1 cellular context compared by ENCODE assay signal in genomic region chr3:10115326-10116137, GRCh38.
TF ChIP-seq lines count a peak whose summit lies in the region.

BRK1 (plus strand) TSS chr3:10115675; CDS start chr3:10115702, 27 bp downstream.

TF ChIP-seq in K562, 482 proteins besides CTCF, POLR2A, EP300 and RAD21 (continued from another document and continues in another):
- TF ChIP-seq MXD1 (CRISPR knock-in tag; IDR thresholded peaks at IDR 0.05; ENCODE audit: borderline replicate concordance, poor library complexity, severe bottlenecking) = peak; percentile 62
- TF ChIP-seq MAZ (CRISPR knock-in tag; conservative IDR thresholded peaks at IDR 0.05 in 1 of 2, IDR thresholded peaks at IDR 0.05 in 1 of 2) = peak; percentile 51 to 60
- no peak for TF ChIP-seq TFE3 (CRISPR knock-in tag; IDR thresholded peaks at IDR 0.05)
- TF ChIP-seq CUX1 (CRISPR knock-in tag; IDR thresholded peaks at IDR 0.05) = no peak
- TF ChIP-seq SMARCB1 (IDR thresholded peaks at IDR 0.05; ENCODE audit: insufficient read length, low read depth) = peak; percentile 60
- TF ChIP-seq NR1H2 (CRISPR knock-in tag; IDR thresholded peaks at IDR 0.05) = no peak
- TF ChIP-seq NFYB (IDR thresholded peaks at IDR 0.05; ENCODE audit: extremely low read depth, insufficient read length) = no peak
- TF ChIP-seq E2F6 (IDR thresholded peaks at IDR 0.05; ENCODE audit: borderline replicate concordance in 1 of 2, extremely low read depth in 1 of 2, insufficient read depth in 1 of 2, insufficient read length in 1 of 2, low read depth in 1 of 2, low read length in 1 of 2, poor library complexity in 1 of 2, severe bottlenecking in 1 of 2) = peak; percentile 88 to 93
- peak; percentile 50 for TF ChIP-seq FOS (IDR thresholded peaks at IDR 0.05; ENCODE audit: extremely low read depth, insufficient read length)
- peak; percentile 97 for TF ChIP-seq CREM (IDR thresholded peaks at IDR 0.05; ENCODE audit: low read depth)
- peak; percentile 71; the same call in 1 of the 2 replicates for TF ChIP-seq ZBTB33 (CRISPR knock-in tag; IDR thresholded peaks at IDR 0.05)
- no peak for TF ChIP-seq EHMT2 (IDR thresholded peaks at IDR 0.05)
- TF ChIP-seq PRDM10 (IDR thresholded peaks at IDR 0.05; ENCODE audit: partially characterized antibody) = no peak
- TF ChIP-seq ARNT (IDR thresholded peaks at IDR 0.05) = peak; percentile 9 to 20; a peak in 1 of 4 replicates
- no peak; a peak in 1 of 4 replicates for TF ChIP-seq FOXK2 (conservative IDR thresholded peaks at IDR 0.05 in 1 of 2, IDR thresholded peaks at IDR 0.05 in 1 of 2; ENCODE audit: low read depth in 2 of 2)
- peak; percentile 44; the same call in 1 of the 2 replicates for TF ChIP-seq FOSL1 (tag; conservative IDR thresholded peaks at IDR 0.05)
- peak; percentile 96 for TF ChIP-seq SMAD1 (IDR thresholded peaks at IDR 0.05; ENCODE audit: low read depth, low read length, partially characterized antibody)
- no peak for TF ChIP-seq ZEB2 (IDR thresholded peaks at IDR 0.05)
- TF ChIP-seq CHD1 (IDR thresholded peaks at IDR 0.05; ENCODE audit: low read length) = no peak
- TF ChIP-seq CCNT2 (IDR thresholded peaks at IDR 0.05; ENCODE audit: borderline replicate concordance, extremely low read depth, insufficient read length, low read depth, low read length) = peak; percentile 53
- no peak for TF ChIP-seq SRF (CRISPR knock-in tag; IDR thresholded peaks at IDR 0.05)
- TF ChIP-seq RNF2 (IDR thresholded peaks at IDR 0.05) = peak; percentile 92
- TF ChIP-seq GATAD2B (IDR thresholded peaks at IDR 0.05; ENCODE audit: borderline replicate concordance) = peak; percentile 41; the same call in 1 of the 2 replicates
- TF ChIP-seq PRPF4 (IDR thresholded peaks at IDR 0.05; ENCODE audit: insufficient read depth, low read depth, low read length, poor library complexity, severe bottlenecking) = no peak
- no peak for TF ChIP-seq CEBPB (tag; IDR thresholded peaks at IDR 0.05)
- TF ChIP-seq NCOA6 (IDR thresholded peaks at IDR 0.05) = no peak
- no peak for TF ChIP-seq ZFP36 (IDR thresholded peaks at IDR 0.05; ENCODE audit: low read depth, low read length, partially characterized antibody)
- TF ChIP-seq ZNF24 (IDR thresholded peaks at IDR 0.05) = no peak
- TF ChIP-seq CHCHD3 (CRISPR knock-in tag; IDR thresholded peaks at IDR 0.05) = peak; percentile 78
- TF ChIP-seq NCOR1 (IDR thresholded peaks at IDR 0.05) = no peak; the same call in 1 of the 2 replicates
- TF ChIP-seq HNRNPL (IDR thresholded peaks at IDR 0.05; ENCODE audit: low read depth, low read length) = no peak
- no peak for TF ChIP-seq ATF3 (IDR thresholded peaks at IDR 0.05)
- peak; percentile 83; the same call in 1 of the 2 replicates for TF ChIP-seq ATF3 (CRISPR knock-in tag; conservative IDR thresholded peaks at IDR 0.05)
- TF ChIP-seq ZBTB12 (CRISPR knock-in tag; IDR thresholded peaks at IDR 0.05) = peak; percentile 77
- no peak for TF ChIP-seq HOXB6 (CRISPR knock-in tag; IDR thresholded peaks at IDR 0.05; ENCODE audit: borderline replicate concordance)
- 0 out of 2 replicates have a peak, but pooled peaks have one; percentile 39 for TF ChIP-seq ZBTB9 (CRISPR knock-in tag; IDR thresholded peaks at IDR 0.05)
- no peak for TF ChIP-seq RBM17 (IDR thresholded peaks at IDR 0.05; ENCODE audit: borderline replicate concordance, low read depth, low read length)
- peak; percentile 86 for TF ChIP-seq RBM39 (optimal IDR thresholded peaks at IDR 0.05; ENCODE audit: low read depth, low read length)
- TF ChIP-seq HDAC6 (IDR thresholded peaks at IDR 0.05; ENCODE audit: low read depth, low read length) = no peak
- no peak for TF ChIP-seq FOXK1 (CRISPR knock-in tag; IDR thresholded peaks at IDR 0.05; ENCODE audit: borderline replicate concordance)
- peak; percentile 56; the same call in 1 of the 2 replicates for TF ChIP-seq SIN3B (IDR thresholded peaks at IDR 0.05; ENCODE audit: low read depth)
- peak; percentile 86 for TF ChIP-seq TFAP4 (CRISPR knock-in tag; IDR thresholded peaks at IDR 0.05; ENCODE audit: borderline replicate concordance)
- no peak for TF ChIP-seq ZNF79 (CRISPR knock-in tag; IDR thresholded peaks at IDR 0.05; ENCODE audit: low read depth)
- TF ChIP-seq TAF9B (IDR thresholded peaks at IDR 0.05; ENCODE audit: partially characterized antibody) = peak; percentile 90
- TF ChIP-seq FOXM1 (IDR thresholded peaks at IDR 0.05; ENCODE audit: low read depth) = no peak; the same call in 1 of the 2 replicates
- 0 out of 2 replicates have a peak, but pooled peaks have one; percentile 74 for TF ChIP-seq FOXM1 (CRISPR knock-in tag; IDR thresholded peaks at IDR 0.05; ENCODE audit: low read depth)
- TF ChIP-seq ZNF766 (CRISPR knock-in tag; conservative IDR thresholded peaks at IDR 0.05) = 0 out of 2 replicates have a peak, but pooled peaks have one; percentile 65
- no peak for TF ChIP-seq ZNF324 (CRISPR knock-in tag; IDR thresholded peaks at IDR 0.05)
